In the genomic region with DNA sequence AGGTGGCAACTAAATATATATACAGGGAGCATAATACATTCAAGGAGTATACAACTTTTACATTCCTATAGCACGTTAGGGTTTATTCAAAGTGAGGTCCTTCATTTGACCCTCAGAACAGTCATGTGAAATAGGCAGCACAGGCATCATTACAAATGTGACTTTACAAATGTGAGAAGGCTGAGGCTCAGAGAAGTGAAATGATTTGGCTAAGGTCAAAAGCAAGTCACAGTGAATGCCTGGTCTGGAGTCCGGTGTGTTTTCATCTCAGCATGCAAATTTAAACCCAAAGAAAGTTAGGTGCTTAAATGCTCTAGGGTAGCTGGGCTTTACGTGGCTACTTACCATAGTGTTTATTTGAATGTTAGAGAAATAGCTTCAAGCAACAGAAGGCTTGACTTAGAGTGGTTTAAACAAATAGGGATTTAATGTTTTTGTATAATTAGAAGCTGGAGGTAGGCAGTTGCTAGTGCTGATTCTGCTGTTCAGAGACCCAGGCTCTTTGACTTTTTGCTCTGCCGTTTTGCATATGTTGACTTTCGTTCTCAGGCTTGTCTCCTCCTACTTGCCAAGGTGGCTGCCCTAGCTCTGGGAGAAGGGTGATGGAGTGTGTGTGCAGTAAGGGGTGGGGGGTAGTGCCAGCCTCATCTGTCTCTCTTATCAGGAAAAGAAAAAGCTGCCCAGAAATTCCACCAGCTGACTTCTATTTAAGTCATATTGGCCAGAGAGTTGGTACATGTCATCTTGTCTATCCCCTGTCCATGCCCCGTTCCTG, we compare ENCODE assay signal across 13 cellular contexts.
DNase-seq lines count a peak whose midpoint lies in the region; ATAC-seq, FAIRE-seq and TF ChIP-seq lines count a peak whose summit lies in the region.
"Had no signal": no experiment of that assay in that cellular context is flagged by ENCODE, and none has a peak within 500 bp of the region (broad histone marks: within the 10 kb centered on the region; RNA-seq: fewer than 3 reads in every experiment).

No MANE protein-coding gene starts in this region.

- intact Hi-C loops in IMR-90 (cut with micrococcal nuclease) = no loop called here
- intact Hi-C loops in left ventricle myocardium inferior (cut with micrococcal nuclease) = no loop called here
- intact Hi-C loops in posterior vena cava (cut with DNase I) = no loop called here

- TF ChIP-seq RAD21 in IMR-90 (IDR thresholded peaks at IDR 0.05; ENCODE audit: low read length) = no peak

- no peaks in the 10 kb centered on the region; the same call in 1 of the 2 replicates for H3K9me1 ChIP-seq in IMR-90 (ENCODE audit: insufficient read depth, low read length)

- peaks cover 0 to 5% (median 0%) of the 10 kb centered on the region in 3 donors for H3K36me3 Mint-ChIP-seq in CD8-positive, alpha-beta memory T cell

- no peak overlapping the region for H3K4me2 ChIP-seq in IMR-90 (ENCODE audit: low read depth, low read length)

- H3K27me3 Mint-ChIP-seq in CD8-positive, alpha-beta memory T cell = no peaks in the 10 kb centered on the region

- no peaks in the 10 kb centered on the region for H3K27me3 ChIP-seq in CD8-positive, alpha-beta memory T cell (ENCODE audit: insufficient read depth, low read length, poor library complexity, severe bottlenecking)
- H3K27me3 ChIP-seq in IMR-90 (ENCODE audit: control insufficient read depth, insufficient read depth, low read length) (no peaks in the 10 kb centered on the region), left ventricle myocardium inferior (ENCODE audit: low read depth) (peaks cover 5% of the 10 kb centered on the region), MG63 (no peaks in the 10 kb centered on the region)

- dilution Hi-C loops in IMR-90 (cut with HindIII; ENCODE audit: low sequenced_read_pairs, unreplicated experiment) = no loop called here

- TF ChIP-seq POLR2A in IMR-90 (IDR thresholded peaks at IDR 0.05; ENCODE audit: low read depth, low read length) = no peak

- no peak overlapping the region for H4K8ac ChIP-seq in IMR-90 (ENCODE audit: low read depth in 2 of 2, low read length in 2 of 2)

- no peaks in the 10 kb centered on the region for H3K9me3 Mint-ChIP-seq in CD8-positive, alpha-beta memory T cell

- H3K27ac ChIP-seq in CD8-positive, alpha-beta memory T cell (ENCODE audit: low read depth, low read length) = peak overlapping the region; percentile 12
- H3K27ac ChIP-seq in IMR-90 (ENCODE audit: insufficient read depth, low read length) (no peak overlapping the region), left ventricle myocardium inferior (replicated peaks) (peak overlapping the region; percentile 88)

- peaks cover 24 to 40% (median 25%) of the 10 kb centered on the region in 3 donors for H3K4me1 Mint-ChIP-seq in CD8-positive, alpha-beta memory T cell

- no TSS peak for BruUV-seq in IMR-90 (replicated peaks; lab: Mats Ljungman, UMichigan)

- no peak overlapping the region for H3K14ac ChIP-seq in IMR-90 (replicated peaks; ENCODE audit: low read depth, low read length)

- TF ChIP-seq CTCF in IMR-90 (conservative IDR thresholded peaks at IDR 0.05; ENCODE audit: low read depth, low read length) (no peak), left ventricle myocardium inferior (IDR thresholded peaks at IDR 0.05; ENCODE audit: borderline replicate concordance) (no peak)

- peak overlapping the region in 2 of 7 donors; percentile 8 to 13 for H3K4me3 Mint-ChIP-seq in CD8-positive, alpha-beta memory T cell

- no peak overlapping the region for H3K18ac ChIP-seq in IMR-90 (ENCODE audit: low read depth, low read length)

- WGBS in IMR-90 (ENCODE audit: extremely low coverage in 2 of 2, insufficient read length in 1 of 2), 2 experiments = no CpG with 5 or more reads among the region's 6 CpGs

- no peak overlapping the region for H2BK20ac ChIP-seq in IMR-90 (ENCODE audit: low read depth, low read length)

- no peak overlapping the region for H3K23ac ChIP-seq in IMR-90 (ENCODE audit: low read depth, low read length)

- no peak overlapping the region for H2BK15ac ChIP-seq in IMR-90 (ENCODE audit: low read depth, low read length)

- peak; percentile 35; the same call in 1 of the 2 replicates for ATAC-seq in IMR-90 (ENCODE audit: low read depth)

- no peaks in the 10 kb centered on the region for H3K79me1 ChIP-seq in IMR-90 (ENCODE audit: low read depth in 1 of 2, low read length in 2 of 2)

- no peak overlapping the region for H2AK5ac ChIP-seq in IMR-90 (ENCODE audit: low read depth, low read length)

- in situ Hi-C loops in IMR-90 (cut with MboI; ENCODE audit: low sequenced_read_pairs) = no loop called here

- H3K9me3 ChIP-seq in CD8-positive, alpha-beta memory T cell (ENCODE audit: low read length) = no peaks in the 10 kb centered on the region
- H3K9me3 ChIP-seq in IMR-90 (ENCODE audit: control insufficient read depth, insufficient read depth, low read length) = no peaks in the 10 kb centered on the region
- no peaks in the 10 kb centered on the region for H3K9me3 ChIP-seq in left ventricle myocardium inferior (replicated peaks)
- no peaks in the 10 kb centered on the region for H3K9me3 ChIP-seq in MG63

- peaks cover 53% of the 10 kb centered on the region for H3K4me1 ChIP-seq in CD8-positive, alpha-beta memory T cell (ENCODE audit: insufficient read depth, low read length)
- H3K4me1 ChIP-seq in IMR-90 (ENCODE audit: control insufficient read depth, insufficient read depth, low read length) = peaks cover 2% of the 10 kb centered on the region
- peaks cover 86% of the 10 kb centered on the region for H3K4me1 ChIP-seq in left ventricle myocardium inferior

- no peaks in the 10 kb centered on the region for H4K20me1 ChIP-seq in IMR-90 (ENCODE audit: insufficient read depth, low read length)

- no peak overlapping the region for H3K4ac ChIP-seq in IMR-90 (ENCODE audit: low read depth, low read length)

- no peak overlapping the region for H2BK5ac ChIP-seq in IMR-90 (ENCODE audit: low read depth, low read length, poor library complexity, severe bottlenecking)

- no peak overlapping the region for H4K5ac ChIP-seq in IMR-90 (ENCODE audit: low read depth, low read length)

- H2AFZ ChIP-seq in IMR-90 (replicated peaks; ENCODE audit: low read length, poor library complexity) = no peak overlapping the region

- CTCF ChIA-PET in CD8-positive, alpha-beta memory T cell (lab: Charles Lee) = no interaction called here
- CTCF ChIA-PET in IMR-90 (lab: Yijun Ruan, JAX) = no interaction called here

- H2AK9ac ChIP-seq in IMR-90 (replicated peaks; ENCODE audit: low read depth, low read length, poor library complexity) = no peak overlapping the region

- H3K36me3 ChIP-seq in CD8-positive, alpha-beta memory T cell (ENCODE audit: insufficient read depth, low read length) = no peaks in the 10 kb centered on the region
- H3K36me3 ChIP-seq in IMR-90 (ENCODE audit: control insufficient read depth, insufficient read depth, low read length) (no peaks in the 10 kb centered on the region), left ventricle myocardium inferior (no peaks in the 10 kb centered on the region), MG63 (no peaks in the 10 kb centered on the region)

- peak overlapping the region; percentile 18 for H3K4me3 ChIP-seq in CD8-positive, alpha-beta memory T cell (ENCODE audit: low read length)
- no peak overlapping the region for H3K4me3 ChIP-seq in IMR-90 (ENCODE audit: insufficient read depth, low read depth, low read length)
- peak overlapping the region; percentile 44 for H3K4me3 ChIP-seq in left ventricle myocardium inferior
- no peak overlapping the region for H3K4me3 ChIP-seq in MG63

- peak overlapping the region in 4 of 8 donors; percentile 3 to 96 (median 40) for H3K27ac Mint-ChIP-seq in CD8-positive, alpha-beta memory T cell

- POLR2A ChIA-PET in CD8-positive, alpha-beta memory T cell (lab: Charles Lee) = no interaction called here
- POLR2A ChIA-PET in IMR-90 (lab: Charles Lee; ENCODE audit: unreplicated experiment) = no interaction called here

- H3K9ac ChIP-seq in IMR-90 (ENCODE audit: low read depth, low read length) = no peak overlapping the region

- peak; percentile 82 for FAIRE-seq in GM19239 (lab: Jason Lieb, UNC)
- FAIRE-seq: TTC549 had no signal

- no peak overlapping the region for H4K91ac ChIP-seq in IMR-90 (ENCODE audit: insufficient read depth, low read depth, low read length)

- H2BK120ac ChIP-seq in IMR-90 (ENCODE audit: low read depth, low read length) = no peak overlapping the region

- no peak overlapping the region for H3K56ac ChIP-seq in IMR-90 (ENCODE audit: extremely low read depth, insufficient read depth, low read length)

- DNase-seq in CD8-positive, alpha-beta memory T cell = no peak
- DNase-seq in GM19239 (ENCODE audit: insufficient read length, low spot score) (no peak), IMR-90 (no peak), left ventricle myocardium inferior (peak; percentile 47), SW 1271 (lab: John Stamatoyannopoulos, UW) (no peak), posterior vena cava (ENCODE audit: low spot score) (no peak), MG63 (no peak), DMS79 treated with DMSO at 0.1 percent for 48 hours (lab: John Stamatoyannopoulos, UW) (no peak)
- DNase-seq: activated gamma-delta T cell, dermis blood vessel endothelial cell, mesendoderm, NCI-H1417 treated with DMSO at 0.1 percent for 48 hours had no signal

TF ChIP-seq in IMR-90, 13 proteins besides CTCF, POLR2A, EP300 and RAD21 (continues in another document):
- no peak for TF ChIP-seq FOS (IDR thresholded peaks at IDR 0.05; ENCODE audit: low read depth, low read length)
- TF ChIP-seq MXI1 (IDR thresholded peaks at IDR 0.05; ENCODE audit: borderline replicate concordance, low read depth, low read length) = no peak
- no peak for TF ChIP-seq ELK1 (IDR thresholded peaks at IDR 0.05; ENCODE audit: borderline replicate concordance, low read depth, low read length)
- TF ChIP-seq, protein P1, sequence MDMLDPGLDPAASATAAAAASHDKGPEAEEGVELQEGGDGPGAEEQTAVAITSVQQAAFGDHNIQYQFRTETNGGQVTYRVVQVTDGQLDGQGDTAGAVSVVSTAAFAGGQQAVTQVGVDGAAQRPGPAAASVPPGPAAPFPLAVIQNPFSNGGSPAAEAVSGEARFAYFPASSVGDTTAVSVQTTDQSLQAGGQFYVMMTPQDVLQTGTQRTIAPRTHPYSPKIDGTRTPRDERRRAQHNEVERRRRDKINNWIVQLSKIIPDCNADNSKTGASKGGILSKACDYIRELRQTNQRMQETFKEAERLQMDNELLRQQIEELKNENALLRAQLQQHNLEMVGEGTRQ (IDR thresholded peaks at IDR 0.05; ENCODE audit: low read depth, low read length) = no peak
- TF ChIP-seq MAZ (IDR thresholded peaks at IDR 0.05; ENCODE audit: borderline replicate concordance, low read depth, low read length) = no peak
- no peak for TF ChIP-seq RFX5 (IDR thresholded peaks at IDR 0.05; ENCODE audit: low read depth, low read length)
- TF ChIP-seq NFE2L2 (IDR thresholded peaks at IDR 0.05; ENCODE audit: low read depth, low read length) = no peak

Comparison
In these comparisons a context has a peak if more than half of its experiments do, and no peak if none do; other contexts are left out.
1. H3K4me3 ChIP-seq: peak in CD8-positive, alpha-beta memory T cell (single experiment) and left ventricle myocardium inferior (single experiment); none in IMR-90 (single experiment) and MG63 (single experiment).